Comparison of ENCODE assay signal across 8 cellular contexts in genomic region chr11:40306938-40307548, GRCh38.
DNase-seq lines count a peak whose midpoint lies in the region; ATAC-seq and TF ChIP-seq lines count a peak whose summit lies in the region.

No MANE protein-coding gene starts in this region.

- no peak overlapping the region for H3K27ac ChIP-seq in tibial nerve

- H3K4me3 ChIP-seq in BE2C (ENCODE audit: low read depth, low read length) (no peak overlapping the region), fibroblast of the aortic adventitia (ENCODE audit: low read depth, low read length) (no peak overlapping the region), tibial nerve (no peak overlapping the region)

- no peaks in the 10 kb centered on the region for H3K4me1 ChIP-seq in BE2C
- no peaks in the 10 kb centered on the region for H3K4me1 ChIP-seq in tibial nerve

- TF ChIP-seq EP300 in tibial nerve (IDR thresholded peaks at IDR 0.05), result no peak

- no peak for TF ChIP-seq POLR2A in tibial nerve (IDR thresholded peaks at IDR 0.05)

- WGBS in tibial nerve, 2 donors, result 12 to 13% methylated on average over 1 of the region's 1 CpG

- H3K9me3 ChIP-seq in BE2C (no peaks in the 10 kb centered on the region), tibial nerve (no peaks in the 10 kb centered on the region)

- ATAC-seq in GM18873 (IDR thresholded peaks at IDR 0.05; ENCODE audit: low FRiP score, unreplicated experiment) (peak; percentile 56), HG03378 (IDR thresholded peaks at IDR 0.05; ENCODE audit: unreplicated experiment) (peak; percentile 81)

- peak; percentile 73 for TF ChIP-seq CTCF in BE2C (IDR thresholded peaks at IDR 0.05; ENCODE audit: low read depth, low read length)
- peak; percentile 80 for TF ChIP-seq CTCF in fibroblast of the aortic adventitia (IDR thresholded peaks at IDR 0.05; ENCODE audit: insufficient read depth, low read length)
- TF ChIP-seq CTCF in tibial nerve (IDR thresholded peaks at IDR 0.05), result peak in 4 of 5 experiments; percentile 12 to 46 (median 16)

- DNase-seq in BE2C (no peak), RPMI8226 (peak; percentile 34), fibroblast of the aortic adventitia (ENCODE audit: low read depth) (peak; percentile 62), tibial nerve (ENCODE audit: low spot score in 2 of 2) (no peak), activated T-cell treated with anti-CD3 and anti-CD28 coated beads for 4 hours (no peak), activated gamma-delta T cell treated with Interleukin-2 at 50 U/mL for 16 hours (no peak)

- H3K36me3 ChIP-seq in BE2C (no peaks in the 10 kb centered on the region), tibial nerve (no peaks in the 10 kb centered on the region)

- H3K27me3 ChIP-seq in BE2C (no peaks in the 10 kb centered on the region), tibial nerve (no peaks in the 10 kb centered on the region)

Comparison
In these comparisons a context has a peak if more than half of its experiments do, and no peak if none do; other contexts are left out.
1. DNase-seq: peak in RPMI8226 (single experiment) and fibroblast of the aortic adventitia (single experiment); none in BE2C (single experiment), tibial nerve (0 of 2), activated T-cell treated with anti-CD3 and anti-CD28 coated beads for 4 hours (single experiment) and activated gamma-delta T cell treated with Interleukin-2 at 50 U/mL for 16 hours (single experiment).
2. CTCF ChIP-seq: peak in every context shown above with its lines; median percentile 80 in fibroblast of the aortic adventitia; 73 in BE2C; 16 in tibial nerve.